In the genomic region with DNA sequence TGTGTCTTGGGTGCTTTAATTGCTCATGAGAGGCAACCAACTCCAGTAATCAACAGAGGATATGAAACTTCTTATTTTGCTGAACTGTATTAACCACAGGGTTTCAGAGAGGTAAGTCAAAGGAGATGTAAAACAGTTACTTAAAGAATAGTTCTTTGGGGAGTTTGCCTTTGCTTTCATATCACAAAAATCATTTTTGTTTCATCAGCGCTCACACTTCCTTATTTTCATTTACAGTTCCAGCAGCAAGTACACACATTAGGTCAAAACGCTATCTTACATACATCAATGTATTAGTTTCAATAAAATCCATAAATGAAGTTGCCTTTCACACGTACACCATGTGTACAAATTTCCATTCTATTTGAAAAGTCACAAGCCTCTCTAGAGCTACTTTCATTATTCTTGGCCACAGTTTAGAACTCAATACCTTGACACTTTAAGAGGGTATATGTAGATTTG, we compare ENCODE assay signal across 8 cellular contexts. TPM values are rescaled to one million over a fixed set of nuclear protein-coding genes. Genes with fewer than 3 reads are reported as not detected.
DNase-seq lines count a peak whose midpoint lies in the region; ATAC-seq and TF ChIP-seq lines count a peak whose summit lies in the region.

No MANE protein-coding gene starts in this region.

- H3K36me3 ChIP-seq in thyroid gland (no peaks in the 10 kb centered on the region), ascending aorta (no peaks in the 10 kb centered on the region)

- peak overlapping the region; percentile 83 for H3K27ac Mint-ChIP-seq in activated B cell treated with CpG ODN at 0.5 μM for 24 hours

- no peak for TF ChIP-seq POLR2A in thyroid gland (IDR thresholded peaks at IDR 0.05)

- peaks cover 43% of the 10 kb centered on the region for H3K36me3 Mint-ChIP-seq in activated B cell treated with CpG ODN at 0.5 μM for 24 hours (ENCODE audit: low read depth)

- no peak for TF ChIP-seq CTCF in activated B cell treated with CpG ODN at 0.5 μM for 24 hours (IDR thresholded peaks at IDR 0.05)
- TF ChIP-seq CTCF in thyroid gland (IDR thresholded peaks at IDR 0.05) = no peak
- no peak for TF ChIP-seq CTCF in ascending aorta (IDR thresholded peaks at IDR 0.05)
- no peak for TF ChIP-seq CTCF in foreskin keratinocyte (conservative IDR thresholded peaks at IDR 0.05)

- H3K27me3 Mint-ChIP-seq in activated B cell treated with CpG ODN at 0.5 μM for 24 hours = no peaks in the 10 kb centered on the region

- no peak overlapping the region for H3K4me3 ChIP-seq in thyroid gland (replicated peaks in 1 of 3)
- no peak overlapping the region for H3K4me3 ChIP-seq in ascending aorta

- CTCF ChIA-PET in activated B cell treated with CpG ODN at 0.5 μM for 24 hours (lab: Charles Lee) = interaction anchor here (1.6 kb wide), 1 partner anchor 77 kb away, joined by 4 read pairs; no protein-coding TSS in a partner anchor

- H3K27me3 ChIP-seq in thyroid gland = no peaks in the 10 kb centered on the region
- H3K27me3 ChIP-seq in ascending aorta = no peaks in the 10 kb centered on the region
- H3K27me3 ChIP-seq in foreskin keratinocyte = no peaks in the 10 kb centered on the region

- intact Hi-C loops in activated B cell treated with CpG ODN at 0.5 μM for 24 hours (cut with micrococcal nuclease) (loop anchor here (1.0 kb wide), 6 partner anchors 8 to 171 kb away; no protein-coding TSS in a partner anchor), thyroid gland (cut with DNase I) (no loop called here), ascending aorta (cut with DNase I) (no loop called here)

- H3K4me1 Mint-ChIP-seq in activated B cell treated with CpG ODN at 0.5 μM for 24 hours = peaks cover 55% of the 10 kb centered on the region

- no peaks in the 10 kb centered on the region for H3K9me3 ChIP-seq in thyroid gland
- no peaks in the 10 kb centered on the region for H3K9me3 ChIP-seq in ascending aorta

- no peak overlapping the region for H3K27ac ChIP-seq in thyroid gland
- no peak overlapping the region for H3K27ac ChIP-seq in ascending aorta
- H3K27ac ChIP-seq in foreskin keratinocyte = no peak overlapping the region

- DNase-seq in CD1c-positive myeloid dendritic cell (ENCODE audit: extremely low spot score) (peak; percentile 80), activated B cell treated with CpG ODN at 0.5 μM for 24 hours (no peak), thyroid gland (no peak), ascending aorta (ENCODE audit: low spot score in 2 of 2) (no peak), foreskin keratinocyte (no peak), epidermal melanocyte (ENCODE audit: insufficient read length, low spot score) (no peak)

- 84 to 88% methylated on average over 3 of the region's 3 CpGs for WGBS in thyroid gland, 2 donors

- H3K4me3 Mint-ChIP-seq in activated B cell treated with CpG ODN at 0.5 μM for 24 hours = peak overlapping the region; percentile 55

- no peaks in the 10 kb centered on the region for H3K9me3 Mint-ChIP-seq in activated B cell treated with CpG ODN at 0.5 μM for 24 hours

- POLR2A ChIA-PET in activated B cell treated with CpG ODN at 0.5 μM for 24 hours (lab: Charles Lee) = interaction anchor here (0.7 to 3.6 kb wide), 8 partner anchors 10 to 76 kb away, joined by 3 to 57 read pairs (median 6); a partner anchor contains a TSS

- no peaks in the 10 kb centered on the region for H3K4me1 ChIP-seq in thyroid gland
- no peaks in the 10 kb centered on the region for H3K4me1 ChIP-seq in ascending aorta
- H3K4me1 ChIP-seq in foreskin keratinocyte = peaks cover 3% of the 10 kb centered on the region

- peak; percentile 94 for ATAC-seq in GM19328 (IDR thresholded peaks at IDR 0.05; ENCODE audit: unreplicated experiment)
- peak; percentile 94 for ATAC-seq in HG03108 (IDR thresholded peaks at IDR 0.05; ENCODE audit: unreplicated experiment)
- peak; percentile 92 for ATAC-seq in activated B cell treated with CpG ODN at 0.5 μM for 24 hours (ENCODE audit: low read depth)
- no peak for ATAC-seq in foreskin keratinocyte

RNA-seq across cellular contexts. Expression of a gene that starts 50.1 kb away (rescaled TPM):
- total RNA-seq in activated B cell treated with CpG ODN at 0.5 μM for 24 hours = 105 and 125 TPM in 2 replicates
- total RNA-seq in thyroid gland = 1 to 10 TPM; 3.4 to 7.0 (median 4.4) TPM
- 15.6 TPM for total RNA-seq in ascending aorta
- 0.63 and 0.92 TPM in 2 replicates for total RNA-seq in foreskin keratinocyte
- 0.21 and 0.29 TPM in 2 replicates for polyA plus RNA-seq in foreskin keratinocyte
